ENCODE assay signal across 1 cellular context in genomic region chr3:173823911-173824460, GRCh38.
TF ChIP-seq lines count a peak whose summit lies in the region.

No MANE protein-coding gene starts in this region.

TF ChIP-seq in GM23338, 12 proteins besides CTCF, POLR2A, EP300 and RAD21 (continued from another document):
- no peak for TF ChIP-seq ZNF462 (CRISPR knock-in tag; IDR thresholded peaks at IDR 0.05)
